ENCODE assay signal across 8 cellular contexts in the genomic region with DNA sequence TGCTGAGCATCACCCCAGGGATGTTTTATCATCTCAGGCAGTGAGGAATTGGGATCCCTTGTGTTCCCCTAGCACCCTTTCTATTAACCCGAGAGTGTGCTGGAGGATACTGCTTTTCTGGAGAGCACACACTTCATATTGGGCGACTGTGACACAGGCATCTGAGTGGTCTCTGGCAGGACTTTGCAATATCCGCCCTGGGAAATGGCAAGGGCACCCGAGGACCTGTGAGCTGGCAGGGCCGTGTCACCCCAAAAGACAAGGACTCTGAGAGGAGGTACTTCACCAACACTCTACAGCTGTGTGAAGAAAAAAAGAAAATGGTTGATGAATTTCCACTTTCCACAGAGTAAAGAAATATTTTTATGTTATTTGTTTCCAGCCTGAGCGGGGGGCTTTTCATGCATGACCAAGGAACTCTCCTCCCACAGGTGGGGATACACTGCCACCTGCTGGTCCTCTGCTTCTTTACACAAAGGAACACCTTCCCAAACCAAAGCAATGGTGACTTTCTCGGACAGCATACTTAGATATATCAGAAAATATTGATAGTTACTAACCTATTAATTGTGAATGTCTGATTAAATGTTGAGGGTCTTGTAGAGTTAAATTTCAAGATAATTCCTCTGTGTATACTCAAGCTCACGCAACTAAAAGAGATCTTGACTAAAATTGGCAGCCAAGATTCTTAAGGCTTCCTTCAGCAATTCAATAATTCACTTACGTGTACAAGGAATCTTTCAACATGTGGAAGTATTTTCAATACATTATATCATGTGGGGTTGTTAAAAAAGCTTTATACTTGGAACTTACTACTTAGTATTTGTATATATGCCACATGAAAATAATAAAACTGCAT. TPM values are rescaled to one million over a fixed set of nuclear protein-coding genes. Genes with fewer than 3 reads are reported as not detected.
DNase-seq lines count a peak whose midpoint lies in the region; ATAC-seq and TF ChIP-seq lines count a peak whose summit lies in the region.

No MANE protein-coding gene starts in this region.

- CTCF ChIA-PET in WTC11 (lab: Charles Lee) = interaction anchor here (0.6 to 1.7 kb wide), 9 partner anchors 9 to 628 kb away, joined by 3 to 22 read pairs (median 4); no protein-coding TSS in a partner anchor

- no peak overlapping the region for H3K27ac ChIP-seq in upper lobe of left lung

- TF ChIP-seq EP300 in upper lobe of left lung (IDR thresholded peaks at IDR 0.05) = no peak

- ATAC-seq in GM21390 (IDR thresholded peaks at IDR 0.05; ENCODE audit: unreplicated experiment) = peak; percentile 38
- ATAC-seq in WTC11 = peak; percentile 84
- no peak for ATAC-seq in upper lobe of left lung (ENCODE audit: low FRiP score in 2 of 2)

- H3K4me3 ChIP-seq in upper lobe of left lung = no peak overlapping the region

- no peaks in the 10 kb centered on the region for H3K27me3 ChIP-seq in upper lobe of left lung

- POLR2A ChIA-PET in WTC11 (lab: Charles Lee) = interaction anchor here (0.7 kb wide), 1 partner anchor 403 kb away, joined by 3 read pairs; no protein-coding TSS in a partner anchor

- no peak overlapping the region for H3K4me3 Mint-ChIP-seq in WTC11

- TF ChIP-seq CTCF in WTC11 (IDR thresholded peaks at IDR 0.05) (peak; percentile 74), upper lobe of left lung (IDR thresholded peaks at IDR 0.05) (peak in 5 of 6 experiments; percentile 20 to 34 (median 31))

- no peaks in the 10 kb centered on the region for H3K27me3 Mint-ChIP-seq in WTC11 (ENCODE audit: low read depth)

- H3K36me3 Mint-ChIP-seq in WTC11 = no peaks in the 10 kb centered on the region

- peak; percentile 71 for DNase-seq in DMS 273 (lab: John Stamatoyannopoulos, UW; ENCODE audit: unreplicated experiment)
- DNase-seq in DMS 273 treated with DMSO at 0.1 percent for 48 hours (lab: John Stamatoyannopoulos, UW) = no peak
- DNase-seq in NAMALWA (ENCODE audit: low spot score) = peak; percentile 77
- DNase-seq in WTC11 (ENCODE audit: low spot score) = peak; percentile 83
- DNase-seq in islet precursor cell = peak; percentile 83
- peak in 1 of 2 donors; percentile 26 for DNase-seq in upper lobe of left lung
- no peak for DNase-seq in mesenteric fat pad (ENCODE audit: low spot score)

- WGBS in upper lobe of left lung, 2 donors = 40 to 41% methylated on average over 9 of the region's 9 CpGs

- no peaks in the 10 kb centered on the region for H3K4me1 ChIP-seq in upper lobe of left lung

- no peaks in the 10 kb centered on the region for H3K36me3 ChIP-seq in upper lobe of left lung

- TF ChIP-seq POLR2A in upper lobe of left lung (IDR thresholded peaks at IDR 0.05) = no peak

- H3K4me1 Mint-ChIP-seq in WTC11 = peaks cover 20% of the 10 kb centered on the region

- no peaks in the 10 kb centered on the region for H3K9me3 Mint-ChIP-seq in WTC11

- H3K27ac Mint-ChIP-seq in WTC11 = no peak overlapping the region

- no peaks in the 10 kb centered on the region for H3K9me3 ChIP-seq in upper lobe of left lung

TF ChIP-seq in WTC11, 78 proteins besides CTCF, POLR2A, EP300 and RAD21:
- no peak for TF ChIP-seq NFATC4 (CRISPR knock-in tag; IDR thresholded peaks at IDR 0.05)

RNA-seq across cellular contexts. Expression of gene REG3G, which starts 45.9 kb away (rescaled TPM):
- total RNA-seq in WTC11 (2021) (0.20 to 0.39 TPM (median 0.30 TPM) in 3 replicates), upper lobe of left lung (under 1 TPM in 2 of 6 donors, not detected in 4; 0.52 to 0.61 TPM), mesenteric fat pad (not detected)

Comparison
In these comparisons a context has a peak if more than half of its experiments do, and no peak if none do; other contexts are left out.
1. DNase-seq: peak in DMS 273 (single experiment), NAMALWA (single experiment), WTC11 (single experiment) and islet precursor cell (single experiment); none in DMS 273 treated with DMSO at 0.1 percent for 48 hours (single experiment) and mesenteric fat pad (single experiment).
2. ATAC-seq: peak in GM21390 (single experiment) and WTC11 (single experiment); none in upper lobe of left lung (0 of 2).